28 cellular contexts compared by ENCODE assay signal in the genomic region with DNA sequence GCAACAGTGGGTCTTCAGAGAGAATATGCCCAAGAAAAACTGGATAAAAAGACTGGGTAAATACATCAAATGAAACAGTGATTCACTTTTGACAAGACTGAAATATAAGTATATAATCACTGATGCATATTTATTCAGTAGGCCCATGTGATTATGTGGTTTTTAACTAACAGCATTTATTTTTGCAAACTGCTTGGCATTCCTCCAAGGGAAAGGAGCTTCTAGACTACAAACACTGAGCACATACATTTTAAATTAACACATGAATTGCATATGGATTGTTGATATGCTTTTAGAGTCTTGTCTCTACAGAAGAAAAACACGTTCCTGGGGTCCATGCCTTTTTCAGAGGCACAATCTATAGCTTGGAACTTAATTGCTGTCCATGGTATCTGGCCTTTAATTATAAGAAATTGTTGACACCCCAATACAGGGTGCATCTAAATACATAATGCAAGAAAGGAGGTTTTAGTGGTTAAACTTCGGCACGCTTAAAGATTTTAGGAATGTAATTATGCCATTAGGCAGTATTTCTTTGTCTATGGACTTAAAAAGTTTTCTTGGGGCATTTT. TPM values are rescaled to one million over a fixed set of nuclear protein-coding genes. Genes with fewer than 3 reads are reported as not detected.
A peak's percentile ranks its signal among the peaks of the same experiment; 100 is the strongest.
DNase-seq lines count a peak whose midpoint lies in the region; ATAC-seq and TF ChIP-seq lines count a peak whose summit lies in the region.
"Had no signal": no experiment of that assay in that cellular context is flagged by ENCODE, and none has a peak within 500 bp of the region (broad histone marks: within the 10 kb centered on the region; RNA-seq: fewer than 3 reads in every experiment).

No MANE protein-coding gene starts in this region.

- H3K36me3 ChIP-seq in thyroid gland, result no peaks in the 10 kb centered on the region
- H3K36me3 ChIP-seq: thoracic aorta had no signal

- WGBS in thyroid gland, 2 donors, result 78 to 85% methylated on average over 3 of the region's 3 CpGs

- intact Hi-C loops in thyroid gland (cut with DNase I), result no loop called here

- TF ChIP-seq POLR2A in thyroid gland (IDR thresholded peaks at IDR 0.05), result no peak

- DNase-seq in AG10803 (ENCODE audit: low read depth) (peak; percentile 5), HFF-Myc (ENCODE audit: extremely low read depth, low read depth) (peak; percentile 11), NCI-H748 treated with DMSO at 0.1 percent for 48 hours (lab: John Stamatoyannopoulos, UW) (peak; percentile 38), fibroblast of peridontal ligament (ENCODE audit: extremely low read depth) (peak; percentile 45), retina (no peak), thyroid gland (no peak)
- DNase-seq: activated CD4-positive, alpha-beta T cell treated with anti-CD3 and anti-CD28 coated beads for 1 hour; activated naive CD4-positive, alpha-beta T cell treated with Interleukin-2 at 50 U/mL for 16 hours; activated T-cell treated with anti-CD3 and anti-CD28 coated beads, Interleukin-2, amount 50 U/mL, for 4 hours; GF-D8; hypothalamus; Karpas-422; kidney; NCI-H1092; NCI-H774; Right ventricle myocardium superior; stimulated activated CD4-positive, alpha-beta T cell treated with anti-CD3 and anti-CD28 coated beads, Interleukin-1b, Interleukin-23, amount 100 ng/mL, for 48 hours; SW 1271 had no signal

- no peaks in the 10 kb centered on the region for H3K9me3 ChIP-seq in thyroid gland
- H3K9me3 ChIP-seq: thoracic aorta had no signal

- no peaks in the 10 kb centered on the region for H3K27me3 ChIP-seq in thyroid gland

- TF ChIP-seq CTCF in AG10803 (conservative IDR thresholded peaks at IDR 0.05; ENCODE audit: low read length) (no peak), HFF-Myc (IDR thresholded peaks at IDR 0.05; ENCODE audit: low read depth, low read length, missing control alignments) (no peak), thyroid gland (IDR thresholded peaks at IDR 0.05) (no peak)

- H3K4me3 ChIP-seq in AG10803 (ENCODE audit: low read length) (no peak overlapping the region), HFF-Myc (replicated peaks; ENCODE audit: low read depth, low read length) (no peak overlapping the region), thyroid gland (replicated peaks in 1 of 3) (no peak overlapping the region)
- H3K4me3 ChIP-seq: thoracic aorta had no signal

- no peak for ATAC-seq in HG03354 (IDR thresholded peaks at IDR 0.05; ENCODE audit: poor library complexity, severe bottlenecking, unreplicated experiment)
- no peak for ATAC-seq in HG02840 (IDR thresholded peaks at IDR 0.05; ENCODE audit: low FRiP score, unreplicated experiment)
- ATAC-seq: activated T-cell treated with anti-CD3 and anti-CD28 coated beads, Interleukin-2, amount 50 U/mL, for 4 hours; stimulated activated memory B cell treated with anti-CD40 and anti-IgM and Interleukin-4, amounts not matched to agents 10 μg/mL and 1 μg/mL and 100 μg/mL, for 72 hours had no signal

- H3K4me1 ChIP-seq in thyroid gland, result no peaks in the 10 kb centered on the region

- no peak overlapping the region for H3K27ac ChIP-seq in thyroid gland
- H3K27ac ChIP-seq: thoracic aorta had no signal

RNA-seq across cellular contexts. Expression of gene MEIKIN, which starts 6.9 kb away (rescaled TPM):
- total RNA-seq in thyroid gland, result not detected
- total RNA-seq: activated CD8-positive, alpha-beta memory T cell treated with anti-CD3 and anti-CD28 coated beads for 36 hours; activated T-cell treated with anti-CD3 and anti-CD28 coated beads, Interleukin-2, amount 50 U/mL, for 4 hours; cardiac septum; frontal cortex; lung microvascular endothelial cell; OCI-LY7; progenitor cell of endocrine pancreas; Right ventricle myocardium superior; thoracic aorta had no signal

RNA-seq across cellular contexts. Expression of gene ACSL6, which starts 59.1 kb away (rescaled TPM):
- total RNA-seq in thyroid gland, result 1 to 10 TPM in 3 of 4 donors, under 1 TPM in 1; 0.71 to 6.2 (median 1.2) TPM
- total RNA-seq: OCI-LY7 had no signal

Comparison
In these comparisons a context has a peak if more than half of its experiments do, and no peak if none do; other contexts are left out.
1. DNase-seq: peak in AG10803 (single experiment), HFF-Myc (single experiment), NCI-H748 treated with DMSO at 0.1 percent for 48 hours (single experiment) and fibroblast of peridontal ligament (single experiment); none in retina (single experiment) and thyroid gland (0 of 2).